In the genomic region with DNA sequence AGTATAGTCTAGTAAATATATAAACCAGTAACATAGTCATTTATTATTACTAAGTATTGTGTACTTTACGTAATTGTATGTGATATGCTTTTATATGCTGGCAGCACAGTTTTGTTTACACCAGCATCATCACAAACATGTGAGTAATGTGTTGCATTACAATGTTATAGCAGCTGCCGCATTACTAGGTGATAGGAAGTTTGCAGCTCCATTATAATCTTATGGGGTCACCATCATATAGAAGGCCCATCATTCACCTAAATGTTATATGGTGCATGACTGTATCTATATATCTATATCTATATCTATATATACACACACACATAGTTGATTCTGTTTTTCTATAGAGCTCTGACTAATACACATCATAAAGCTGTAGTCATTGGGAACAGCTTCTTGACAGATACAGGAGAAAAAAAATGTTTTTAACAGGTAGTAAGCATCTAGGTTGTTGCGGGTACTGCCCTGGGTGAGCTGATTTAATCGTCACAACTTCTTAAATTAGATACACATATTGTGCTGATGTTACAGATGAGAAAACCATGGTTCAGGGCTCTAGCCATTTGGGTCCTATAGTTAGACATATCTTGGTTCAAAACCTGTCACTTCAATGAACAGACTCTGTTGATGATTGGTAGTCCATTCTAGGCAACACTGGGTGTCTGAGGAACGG, we compare ENCODE assay signal across 20 cellular contexts.
DNase-seq lines count a peak whose midpoint lies in the region; ATAC-seq and TF ChIP-seq lines count a peak whose summit lies in the region.
"Had no signal": no experiment of that assay in that cellular context is flagged by ENCODE, and none has a peak within 500 bp of the region (broad histone marks: within the 10 kb centered on the region; RNA-seq: fewer than 3 reads in every experiment).

No MANE protein-coding gene starts in this region.

- H4K91ac ChIP-seq in IMR-90 (ENCODE audit: insufficient read depth, low read depth, low read length), result peak overlapping the region; percentile 76

- H3K9ac ChIP-seq in IMR-90 (ENCODE audit: low read depth, low read length), result no peak overlapping the region

- ATAC-seq in IMR-90 (ENCODE audit: low read depth), result peak; percentile 13
- ATAC-seq in Right ventricle myocardium inferior, result no peak
- ATAC-seq in GM21529 (IDR thresholded peaks at IDR 0.05; ENCODE audit: unreplicated experiment), result no peak
- ATAC-seq in HG02759 (IDR thresholded peaks at IDR 0.05; ENCODE audit: unreplicated experiment), result no peak
- ATAC-seq: K562, SK-N-SH treated with all-trans-retinoic acid at 6 μM for 48 hours had no signal

- peaks cover 18% of the 10 kb centered on the region for H3K9me1 ChIP-seq in IMR-90 (ENCODE audit: insufficient read depth, low read length)

- POLR2A ChIA-PET in IMR-90 (lab: Charles Lee; ENCODE audit: unreplicated experiment), result no interaction called here

- no TSS peak for BruUV-seq in IMR-90 (replicated peaks; lab: Mats Ljungman, UMichigan)

- dilution Hi-C loops in IMR-90 (cut with HindIII; ENCODE audit: low sequenced_read_pairs, unreplicated experiment), result no loop called here

- CTCF ChIA-PET in IMR-90 (lab: Yijun Ruan, JAX), result interaction anchor here (1.8 kb wide), 1 partner anchor 8 kb away, joined by 8 read pairs; no protein-coding TSS in a partner anchor

- H3K36me3 ChIP-seq in IMR-90 (ENCODE audit: control insufficient read depth, insufficient read depth, low read length) (no peaks in the 10 kb centered on the region), brain microvascular endothelial cell (replicated peaks) (no peaks in the 10 kb centered on the region)

- H3K9me3 ChIP-seq in IMR-90 (ENCODE audit: control insufficient read depth, insufficient read depth, low read length), result no peaks in the 10 kb centered on the region

- peak overlapping the region; percentile 28 for H2AFZ ChIP-seq in IMR-90 (replicated peaks; ENCODE audit: low read length, poor library complexity)

- peak overlapping the region; percentile 84 for H2AK5ac ChIP-seq in IMR-90 (ENCODE audit: low read depth, low read length)

- WGBS in IMR-90 (ENCODE audit: extremely low coverage in 2 of 2, insufficient read length in 1 of 2), 2 experiments, result no CpG with 5 or more reads among the region's 5 CpGs

- intact Hi-C loops in IMR-90 (cut with micrococcal nuclease) (no loop called here), Right ventricle myocardium inferior (cut with DNase I) (no loop called here)

- peaks cover 3% of the 10 kb centered on the region for H3K27me3 Mint-ChIP-seq in glutamatergic neuron (ENCODE audit: unreplicated experiment)

- H3K56ac ChIP-seq in IMR-90 (ENCODE audit: extremely low read depth, insufficient read depth, low read length), result no peak overlapping the region

- H3K18ac ChIP-seq in IMR-90 (ENCODE audit: low read depth, low read length), result peak overlapping the region; percentile 17; the same call in 1 of the 2 replicates

- peak overlapping the region; percentile 85 for H2BK20ac ChIP-seq in IMR-90 (ENCODE audit: low read depth, low read length)

- H2BK15ac ChIP-seq in IMR-90 (ENCODE audit: low read depth, low read length), result peak overlapping the region; percentile 96

- peak overlapping the region; percentile 45; the same call in 1 of the 2 replicates for H3K23ac ChIP-seq in IMR-90 (ENCODE audit: low read depth, low read length)

- no peaks in the 10 kb centered on the region for H4K20me1 ChIP-seq in IMR-90 (ENCODE audit: insufficient read depth, low read length)

- H4K8ac ChIP-seq in IMR-90 (ENCODE audit: low read depth in 2 of 2, low read length in 2 of 2), result peak overlapping the region; percentile 2 to 74; a peak in 2 of 4 replicates

- in situ Hi-C loops in IMR-90 (cut with MboI; ENCODE audit: low sequenced_read_pairs), result no loop called here
- in situ Hi-C loops in brain microvascular endothelial cell (cut with HindIII; ENCODE audit: low pct_ligation_motif_present, low sequenced_read_pairs), result no loop called here

- DNase-seq in IMR-90, result peak; percentile 49
- no peak for DNase-seq in brain microvascular endothelial cell
- peak; percentile 49 for DNase-seq in iris pigment epithelial cell (ENCODE audit: low read depth)
- no peak for DNase-seq in Right ventricle myocardium inferior (ENCODE audit: missing footprints)
- no peak for DNase-seq in glutamatergic neuron
- DNase-seq: CD4-positive, CD25-positive, alpha-beta regulatory T cell; COR-L47; DMS 273 treated with DMSO at 0.1 percent for 48 hours; DND-41; GDM1; H9; NCI-H1105; NCI-H2081; NCI-H2171 treated with DMSO at 0.1 percent for 48 hours; NCI-H446; SHP77 treated with DMSO at 0.1 percent for 48 hours had no signal

- H3K27ac Mint-ChIP-seq in glutamatergic neuron (ENCODE audit: unreplicated experiment), result no peak overlapping the region
- H3K27ac Mint-ChIP-seq: CD4-positive, CD25-positive, alpha-beta regulatory T cell had no signal

- no peaks in the 10 kb centered on the region for H3K4me1 Mint-ChIP-seq in glutamatergic neuron (ENCODE audit: low read depth, unreplicated experiment)
- H3K4me1 Mint-ChIP-seq: H9 had no signal

- TF ChIP-seq CTCF in IMR-90 (conservative IDR thresholded peaks at IDR 0.05; ENCODE audit: low read depth, low read length) (no peak), brain microvascular endothelial cell (IDR thresholded peaks at IDR 0.05; ENCODE audit: low read depth, low read length, missing control alignments) (no peak), glutamatergic neuron (IDR thresholded peaks at IDR 0.05; ENCODE audit: partially characterized antibody, unreplicated experiment) (no peak)

- H2BK5ac ChIP-seq in IMR-90 (ENCODE audit: low read depth, low read length, poor library complexity, severe bottlenecking), result peak overlapping the region; percentile 95

- H3K4me2 ChIP-seq in IMR-90 (ENCODE audit: low read depth, low read length), result no peak overlapping the region

- peak overlapping the region; percentile 12 for H2AK9ac ChIP-seq in IMR-90 (replicated peaks; ENCODE audit: low read depth, low read length, poor library complexity)

- TF ChIP-seq RAD21 in IMR-90 (IDR thresholded peaks at IDR 0.05; ENCODE audit: low read length), result no peak

- TF ChIP-seq POLR2A in IMR-90 (IDR thresholded peaks at IDR 0.05; ENCODE audit: low read depth, low read length), result no peak

- no peaks in the 10 kb centered on the region for H3K36me3 Mint-ChIP-seq in glutamatergic neuron (ENCODE audit: unreplicated experiment)

- no peak overlapping the region for H4K5ac ChIP-seq in IMR-90 (ENCODE audit: low read depth, low read length)

- H3K27me3 ChIP-seq in IMR-90 (ENCODE audit: control insufficient read depth, insufficient read depth, low read length) (no peaks in the 10 kb centered on the region), brain microvascular endothelial cell (replicated peaks) (no peaks in the 10 kb centered on the region)

- peaks cover 15% of the 10 kb centered on the region for H3K4me1 ChIP-seq in IMR-90 (ENCODE audit: control insufficient read depth, insufficient read depth, low read length)

- H3K4me3 ChIP-seq in IMR-90 (ENCODE audit: insufficient read depth, low read depth, low read length) (no peak overlapping the region), brain microvascular endothelial cell (ENCODE audit: low read depth, low read length) (no peak overlapping the region)
- H3K4me3 ChIP-seq: K562 had no signal

- H2BK120ac ChIP-seq in IMR-90 (ENCODE audit: low read depth, low read length), result peak overlapping the region; percentile 82

- peak overlapping the region; percentile 24; the same call in 1 of the 2 replicates for H3K14ac ChIP-seq in IMR-90 (replicated peaks; ENCODE audit: low read depth, low read length)

- H3K27ac ChIP-seq in IMR-90 (ENCODE audit: insufficient read depth, low read length) (no peak overlapping the region), brain microvascular endothelial cell (peak overlapping the region; percentile 74)

- no peak overlapping the region for H3K4me3 Mint-ChIP-seq in glutamatergic neuron (ENCODE audit: unreplicated experiment)
- H3K4me3 Mint-ChIP-seq: CD4-positive, CD25-positive, alpha-beta regulatory T cell; H9 had no signal

- peak overlapping the region; percentile 71 for H3K4ac ChIP-seq in IMR-90 (ENCODE audit: low read depth, low read length)

- no peaks in the 10 kb centered on the region for H3K9me3 Mint-ChIP-seq in glutamatergic neuron (ENCODE audit: unreplicated experiment)
- H3K9me3 Mint-ChIP-seq: H9 had no signal

- no peaks in the 10 kb centered on the region for H3K79me1 ChIP-seq in IMR-90 (ENCODE audit: low read depth in 1 of 2, low read length in 2 of 2)

TF ChIP-seq in IMR-90, 13 proteins besides CTCF, POLR2A, EP300 and RAD21:
- TF ChIP-seq SMC3 (IDR thresholded peaks at IDR 0.05; ENCODE audit: low read depth, low read length) (no peak), RCOR1 (IDR thresholded peaks at IDR 0.05; ENCODE audit: insufficient replicate concordance, low read length) (no peak)

Comparison
In these comparisons a context has a peak if more than half of its experiments do, and no peak if none do; other contexts are left out.
1. DNase-seq: peak in IMR-90 (single experiment) and iris pigment epithelial cell (single experiment); none in brain microvascular endothelial cell (single experiment), Right ventricle myocardium inferior (single experiment) and glutamatergic neuron (single experiment).